Comparison of ENCODE assay signal across 8 cellular contexts in the genomic region with DNA sequence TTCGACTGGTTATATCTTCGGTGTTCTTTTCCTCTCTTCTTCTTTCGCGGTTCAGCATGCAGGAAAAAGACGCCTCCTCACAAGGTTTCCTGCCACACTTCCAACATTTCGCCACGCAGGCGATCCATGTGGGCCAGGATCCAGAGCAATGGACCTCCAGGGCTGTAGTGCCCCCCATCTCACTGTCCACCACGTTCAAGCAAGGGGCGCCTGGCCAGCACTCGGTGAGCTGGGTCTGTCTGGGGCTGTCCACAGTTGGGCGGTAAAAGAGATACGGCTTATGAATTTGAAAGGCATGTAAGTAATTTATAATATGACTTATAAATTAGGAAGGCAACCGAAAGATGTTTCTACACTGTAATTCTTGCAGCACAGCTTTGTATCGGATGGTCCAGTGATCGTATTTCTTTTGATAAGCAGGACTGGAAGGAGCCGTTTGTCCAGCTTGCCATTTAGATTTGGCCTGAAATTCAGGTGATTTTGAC. TPM values are rescaled to one million over a fixed set of nuclear protein-coding genes. Genes with fewer than 3 reads are reported as not detected.
DNase-seq lines count a peak whose midpoint lies in the region; ATAC-seq and TF ChIP-seq lines count a peak whose summit lies in the region.

No MANE protein-coding gene starts in this region.

- no peak overlapping the region for H2BK15ac ChIP-seq in neuronal stem cell (ENCODE audit: low read length)

- H3K9me3 ChIP-seq in esophagus squamous epithelium (no peaks in the 10 kb centered on the region), neuronal stem cell (replicated peaks in 1 of 2; ENCODE audit: control insufficient read depth in 2 of 2, insufficient read depth in 1 of 2, low read depth in 1 of 2, low read length in 2 of 2) (no peaks in the 10 kb centered on the region)

- peak overlapping the region; percentile 29 for H3K23ac ChIP-seq in neuronal stem cell (ENCODE audit: low read depth, low read length, poor library complexity)

- H2AFZ ChIP-seq in neuronal stem cell (ENCODE audit: low read length): peak overlapping the region; percentile 89

- no peak overlapping the region for H3K9ac ChIP-seq in neuronal stem cell (ENCODE audit: low read depth, low read length, poor library complexity)

- H4K91ac ChIP-seq in neuronal stem cell (ENCODE audit: low read depth, low read length, poor library complexity): no peak overlapping the region

- H3K27ac ChIP-seq in esophagus squamous epithelium (peak overlapping the region; percentile 88 to 98 (median 93)), neuronal stem cell (replicated peaks; ENCODE audit: low read length) (peak overlapping the region; percentile 92)

- ATAC-seq in GM21576 (IDR thresholded peaks at IDR 0.05; ENCODE audit: unreplicated experiment): peak; percentile 2
- peak; percentile 58 for ATAC-seq in SK-N-SH treated with all-trans-retinoic acid at 6 μM for 48 hours
- ATAC-seq in GM21381 (IDR thresholded peaks at IDR 0.05; ENCODE audit: unreplicated experiment): no peak

- peak overlapping the region; percentile 61 for H3K4me2 ChIP-seq in neuronal stem cell (ENCODE audit: insufficient read depth, low read length, poor library complexity, severe bottlenecking)

- 0 to 2% methylated on average over 16 to 17 of the region's 17 CpGs for WGBS in esophagus squamous epithelium, 2 donors
- WGBS in neuronal stem cell (ENCODE audit: extremely low coverage in 2 of 2, insufficient read length in 2 of 2, insufficient replicate concordance in 1 of 2), 2 donors: no CpG with 5 or more reads among the region's 17 CpGs

- H4K8ac ChIP-seq in neuronal stem cell (ENCODE audit: low read depth, low read length): peak overlapping the region; percentile 43

- TF ChIP-seq POLR2A in esophagus squamous epithelium (IDR thresholded peaks at IDR 0.05): peak in 1 of 4 donors; percentile 6

- intact Hi-C loops in esophagus squamous epithelium (cut with DNase I): loop anchor here (10.0 kb wide), 1 partner anchor 57 kb away; the partner anchor contains the start of gene ANKRD13C

- H3K79me1 ChIP-seq in neuronal stem cell (ENCODE audit: low read depth, low read length): peaks cover 4% of the 10 kb centered on the region

- no peak overlapping the region for H3K4ac ChIP-seq in neuronal stem cell (ENCODE audit: low read length)

- H3K36me3 ChIP-seq in esophagus squamous epithelium (no peaks in the 10 kb centered on the region), neuronal stem cell (replicated peaks in 1 of 2; ENCODE audit: control insufficient read depth in 2 of 2, insufficient read depth in 2 of 2, low read length in 2 of 2) (peaks cover 0 to 9% of the 10 kb centered on the region in 2 donors)

- TF ChIP-seq CTCF in AG09309 (IDR thresholded peaks at IDR 0.05; ENCODE audit: control insufficient read depth, insufficient read depth, low read depth, low read length, missing control alignments) (no peak), esophagus squamous epithelium (IDR thresholded peaks at IDR 0.05) (no peak)

- H2AK5ac ChIP-seq in neuronal stem cell (ENCODE audit: low read depth, low read length): no peak overlapping the region

- H3K4me1 ChIP-seq in esophagus squamous epithelium: peaks cover 0 to 25% (median 13%) of the 10 kb centered on the region in 3 donors
- peaks cover 2 to 3% of the 10 kb centered on the region in 2 donors for H3K4me1 ChIP-seq in neuronal stem cell (ENCODE audit: control insufficient read depth in 2 of 2, insufficient read depth in 1 of 2, low read depth in 1 of 2, low read length in 2 of 2)

- no peak overlapping the region for H3K14ac ChIP-seq in neuronal stem cell (ENCODE audit: low read length)

- H3K4me3 ChIP-seq in AG09309 (ENCODE audit: control insufficient read depth, low read depth, low read length): peak overlapping the region; percentile 92
- peak overlapping the region; percentile 46 to 88 (median 66) for H3K4me3 ChIP-seq in esophagus squamous epithelium
- peak overlapping the region; percentile 56 to 95 for H3K4me3 ChIP-seq in neuronal stem cell (ENCODE audit: low read length in 2 of 2)

- H2BK5ac ChIP-seq in neuronal stem cell (ENCODE audit: low read length): peak overlapping the region; percentile 97

- H3K18ac ChIP-seq in neuronal stem cell (ENCODE audit: low read length): peak overlapping the region; percentile 95

- H3K27me3 ChIP-seq in esophagus squamous epithelium (no peaks in the 10 kb centered on the region), neuronal stem cell (ENCODE audit: control insufficient read depth in 3 of 3, insufficient read depth in 3 of 3, low read depth in 1 of 3, low read length in 3 of 3) (no peaks in the 10 kb centered on the region)

- no peak overlapping the region for H2BK120ac ChIP-seq in neuronal stem cell (ENCODE audit: low read depth, low read length)

- DNase-seq in AG09309 (ENCODE audit: low read depth) (no peak), esophagus squamous epithelium (lab: John Stamatoyannopoulos, UW) (no peak), neuronal stem cell (ENCODE audit: low spot score) (no peak), NCI-H748 treated with DMSO at 0.1 percent for 48 hours (lab: John Stamatoyannopoulos, UW) (no peak)
- no peak for DNase-seq in activated CD4-positive, CD25-positive, alpha-beta regulatory T cell (lab: John Stamatoyannopoulos, UW)

- no peak overlapping the region for H2BK12ac ChIP-seq in neuronal stem cell (ENCODE audit: low read length)

TF ChIP-seq in SK-N-SH treated with all-trans-retinoic acid at 6 μM for 48 hours, 23 proteins besides CTCF, POLR2A, EP300 and RAD21 (continues in another document):
- TF ChIP-seq CSDC2 (CRISPR knock-in tag; IDR thresholded peaks at IDR 0.05) (no peak), ZFP3 (CRISPR knock-in tag; IDR thresholded peaks at IDR 0.05) (no peak), GLIS3 (CRISPR knock-in tag; IDR thresholded peaks at IDR 0.05) (no peak), OSR1 (CRISPR knock-in tag; IDR thresholded peaks at IDR 0.05) (no peak), TCF4 (CRISPR knock-in tag; IDR thresholded peaks at IDR 0.05; ENCODE audit: borderline replicate concordance) (no peak), PATZ1 (CRISPR knock-in tag; IDR thresholded peaks at IDR 0.05; ENCODE audit: borderline replicate concordance) (no peak), ARNTL (CRISPR knock-in tag; IDR thresholded peaks at IDR 0.05; ENCODE audit: borderline replicate concordance, low read depth) (no peak), POU6F1 (CRISPR knock-in tag; IDR thresholded peaks at IDR 0.05; ENCODE audit: borderline replicate concordance, low read depth) (no peak), ZNF565 (CRISPR knock-in tag; conservative IDR thresholded peaks at IDR 0.05; ENCODE audit: low read depth) (no peak), CREB5 (CRISPR knock-in tag; IDR thresholded peaks at IDR 0.05; ENCODE audit: low read depth) (no peak; the same call in 1 of the 2 replicates), BACH2 (CRISPR knock-in tag; IDR thresholded peaks at IDR 0.05; ENCODE audit: borderline replicate concordance) (no peak), ZC3H10 (CRISPR knock-in tag; IDR thresholded peaks at IDR 0.05) (no peak), PPARA (CRISPR knock-in tag; IDR thresholded peaks at IDR 0.05; ENCODE audit: borderline replicate concordance) (no peak)

RNA-seq across cellular contexts. Expression of gene CTH, which starts 0.3 kb away (rescaled TPM):
- total RNA-seq in esophagus squamous epithelium: 1 to 10 TPM in 3 of 4 donors, under 1 TPM in 1; 0.41 to 3.2 (median 1.1) TPM
- 12.0 TPM for polyA plus RNA-seq in neuronal stem cell (2013, experiment 1 of 2)
- polyA plus RNA-seq in neuronal stem cell (2013, experiment 2 of 2): 11.9 TPM

RNA-seq across cellular contexts. Expression of gene ANKRD13C, which starts 56.9 kb away (rescaled TPM):
- 10 to 100 TPM; 17.2 to 23.3 (median 17.4) TPM for total RNA-seq in esophagus squamous epithelium
- 20.5 TPM for polyA plus RNA-seq in neuronal stem cell (2013, experiment 1 of 2)
- 20.3 TPM for polyA plus RNA-seq in neuronal stem cell (2013, experiment 2 of 2)
